In genomic region chr20:35117148-35117547, GRCh38 we compare ENCODE assay signal across 22 cellular contexts. TPM values are rescaled to one million over a fixed set of nuclear protein-coding genes. Genes with fewer than 3 reads are reported as not detected.
DNase-seq lines count a peak whose midpoint lies in the region; ATAC-seq, FAIRE-seq and TF ChIP-seq lines count a peak whose summit lies in the region.
"Had no signal": no experiment of that assay in that cellular context is flagged by ENCODE, and none has a peak within 500 bp of the region (broad histone marks: within the 10 kb centered on the region; RNA-seq: fewer than 3 reads in every experiment).

No MANE protein-coding gene starts in this region.

- peaks cover 15% of the 10 kb centered on the region for H3K36me3 Mint-ChIP-seq in activated naive CD4-positive, alpha-beta T cell treated with anti-CD3 and anti-CD28 coated beads for 36 hours (ENCODE audit: low read depth)
- peaks cover 48% of the 10 kb centered on the region for H3K36me3 Mint-ChIP-seq in activated naive CD4-positive, alpha-beta T cell treated with anti-CD3 and anti-CD28 coated beads, Interleukin-2, amount 10 ng/mL, durations not matched to agents 7 days and 5 days
- peaks cover 44% of the 10 kb centered on the region for H3K36me3 Mint-ChIP-seq in HFFc6 (ENCODE audit: low read depth)
- peaks cover 23% of the 10 kb centered on the region for H3K36me3 Mint-ChIP-seq in type B pancreatic cell

- H3K36me3 ChIP-seq in skeletal muscle tissue (ENCODE audit: control insufficient read depth in 3 of 3, insufficient read depth in 3 of 3, low read length in 3 of 3) (peaks cover 22 to 37% (median 24%) of the 10 kb centered on the region in 3 donors), pancreas (peaks cover 8 to 60% (median 27%) of the 10 kb centered on the region in 3 donors)

- no peak for DNase-seq in activated naive CD4-positive, alpha-beta T cell treated with anti-CD3 and anti-CD28 coated beads for 36 hours
- DNase-seq in activated naive CD4-positive, alpha-beta T cell treated with anti-CD3 and anti-CD28 coated beads, Interleukin-2, amount 10 ng/mL, durations not matched to agents 7 days and 5 days: no peak
- DNase-seq in HFFc6 (peak; percentile 15), coronary artery (ENCODE audit: low spot score) (no peak), type B pancreatic cell (ENCODE audit: extremely low spot score, unreplicated experiment) (no peak), pancreas (no peak), H54 (ENCODE audit: insufficient read length, low spot score) (no peak)
- DNase-seq: ACHN; activated CD4-positive, alpha-beta T cell treated with anti-CD3 and anti-CD28 coated beads for 48 hours; activated T-cell treated with anti-CD3 and anti-CD28 coated beads, Interleukin-2, amount 50 U/mL, for 4 hours; amygdala; CD8-positive, alpha-beta memory T cell; colonic mucosa; Karpas-422; NCI-H1436 treated with DMSO at 0.1 percent for 48 hours; NCI-H2171 treated with DMSO at 0.1 percent for 48 hours; nephron progenitor cell; PC-9; stimulated activated naive CD8-positive, alpha-beta T cell treated with anti-CD3 and anti-CD28 coated beads, Interleukin-15, Interleukin-2, amounts not matched to agents 100 U/mL and 50 U/mL, for 24 hours; T1000 had no signal

- H3K27ac Mint-ChIP-seq in activated naive CD4-positive, alpha-beta T cell treated with anti-CD3 and anti-CD28 coated beads for 36 hours: peak overlapping the region; percentile 15
- no peak overlapping the region for H3K27ac Mint-ChIP-seq in activated naive CD4-positive, alpha-beta T cell treated with anti-CD3 and anti-CD28 coated beads, Interleukin-2, amount 10 ng/mL, durations not matched to agents 7 days and 5 days
- H3K27ac Mint-ChIP-seq in HFFc6 (peak overlapping the region; percentile 74), type B pancreatic cell (no peak overlapping the region)
- H3K27ac Mint-ChIP-seq: nephron progenitor cell had no signal

- TF ChIP-seq POLR2A in H54 (IDR thresholded peaks at IDR 0.05; ENCODE audit: low read depth, low read length): no peak

- H3K9ac ChIP-seq in skeletal muscle tissue (ENCODE audit: low read depth in 1 of 3, low read length in 3 of 3): no peak overlapping the region

- no peak for ATAC-seq in pancreas
- ATAC-seq: activated T-cell treated with anti-CD3 and anti-CD28 coated beads, Interleukin-2, amount 50 U/mL, for 4 hours; stimulated activated naive CD8-positive, alpha-beta T cell treated with anti-CD3 and anti-CD28 coated beads, Interleukin-15, Interleukin-2, amounts not matched to agents 100 U/mL and 50 U/mL, for 24 hours had no signal

- no peaks in the 10 kb centered on the region for H3K27me3 ChIP-seq in skeletal muscle tissue (ENCODE audit: control insufficient read depth in 3 of 3, insufficient read depth in 3 of 3, low read length in 3 of 3)
- H3K27me3 ChIP-seq in pancreas: no peaks in the 10 kb centered on the region
- H3K27me3 ChIP-seq: colonic mucosa had no signal

- no peaks in the 10 kb centered on the region for H3K27me3 Mint-ChIP-seq in activated naive CD4-positive, alpha-beta T cell treated with anti-CD3 and anti-CD28 coated beads for 36 hours (ENCODE audit: low read depth)
- H3K27me3 Mint-ChIP-seq in activated naive CD4-positive, alpha-beta T cell treated with anti-CD3 and anti-CD28 coated beads, Interleukin-2, amount 10 ng/mL, durations not matched to agents 7 days and 5 days: no peaks in the 10 kb centered on the region
- H3K27me3 Mint-ChIP-seq in HFFc6 (ENCODE audit: insufficient read depth): peaks cover 3% of the 10 kb centered on the region
- H3K27me3 Mint-ChIP-seq in type B pancreatic cell: no peaks in the 10 kb centered on the region
- H3K27me3 Mint-ChIP-seq: CD8-positive, alpha-beta memory T cell had no signal

- H3K27ac ChIP-seq in coronary artery (peak overlapping the region; percentile 8 to 74), skeletal muscle tissue (ENCODE audit: low read depth, low read length) (peak overlapping the region; percentile 51), pancreas (no peak overlapping the region)
- H3K27ac ChIP-seq: colonic mucosa, PC-9, SK-N-MC had no signal

- intact Hi-C loops in activated naive CD4-positive, alpha-beta T cell treated with anti-CD3 and anti-CD28 coated beads for 36 hours (cut with micrococcal nuclease): no loop called here
- intact Hi-C loops in pancreas (cut with DNase I): no loop called here

- H3K4me1 ChIP-seq in skeletal muscle tissue (ENCODE audit: control insufficient read depth in 3 of 3, insufficient read depth in 3 of 3, low read length in 3 of 3): no peaks in the 10 kb centered on the region
- no peaks in the 10 kb centered on the region for H3K4me1 ChIP-seq in pancreas
- H3K4me1 ChIP-seq: colonic mucosa had no signal

- FAIRE-seq in pancreas (lab: Jason Lieb, UNC): no peak
- no peak for FAIRE-seq in H54 (lab: Jason Lieb, UNC)

- TF ChIP-seq CTCF in HFFc6 (IDR thresholded peaks at IDR 0.05) (no peak), coronary artery (IDR thresholded peaks at IDR 0.05) (no peak), type B pancreatic cell (conservative IDR thresholded peaks at IDR 0.05) (no peak), pancreas (IDR thresholded peaks at IDR 0.05) (no peak)

- no peak overlapping the region for H3K4me3 Mint-ChIP-seq in activated naive CD4-positive, alpha-beta T cell treated with anti-CD3 and anti-CD28 coated beads for 36 hours
- no peak overlapping the region for H3K4me3 Mint-ChIP-seq in activated naive CD4-positive, alpha-beta T cell treated with anti-CD3 and anti-CD28 coated beads, Interleukin-2, amount 10 ng/mL, durations not matched to agents 7 days and 5 days
- H3K4me3 Mint-ChIP-seq in HFFc6 (no peak overlapping the region), type B pancreatic cell (no peak overlapping the region)
- H3K4me3 Mint-ChIP-seq: activated T-cell treated with anti-CD3 and anti-CD28 coated beads, Interleukin-2, amount 50 U/mL, for 4 hours; CD8-positive, alpha-beta memory T cell; nephron progenitor cell had no signal

- no peaks in the 10 kb centered on the region for H3K9me3 Mint-ChIP-seq in activated naive CD4-positive, alpha-beta T cell treated with anti-CD3 and anti-CD28 coated beads for 36 hours
- H3K9me3 Mint-ChIP-seq in activated naive CD4-positive, alpha-beta T cell treated with anti-CD3 and anti-CD28 coated beads, Interleukin-2, amount 10 ng/mL, durations not matched to agents 7 days and 5 days: no peaks in the 10 kb centered on the region
- H3K9me3 Mint-ChIP-seq in HFFc6: no peaks in the 10 kb centered on the region
- H3K9me3 Mint-ChIP-seq in type B pancreatic cell: no peaks in the 10 kb centered on the region
- H3K9me3 Mint-ChIP-seq: activated T-cell treated with anti-CD3 and anti-CD28 coated beads, Interleukin-2, amount 50 U/mL, for 4 hours; CD8-positive, alpha-beta memory T cell; nephron progenitor cell had no signal

- CTCF ChIA-PET in activated naive CD4-positive, alpha-beta T cell treated with anti-CD3 and anti-CD28 coated beads for 36 hours (lab: Charles Lee): interaction anchor here (0.5 to 2.2 kb wide), 3 partner anchors 9 to 21 kb away, joined by 4 to 6 read pairs (median 4); no protein-coding TSS in a partner anchor
- CTCF ChIA-PET in activated naive CD4-positive, alpha-beta T cell treated with anti-CD3 and anti-CD28 coated beads, Interleukin-2, amount 10 ng/mL, durations not matched to agents 7 days and 5 days (lab: Charles Lee): interaction anchor here (1.3 kb wide), 1 partner anchor 21 kb away, joined by 7 read pairs; no protein-coding TSS in a partner anchor

- H3K9me3 ChIP-seq in skeletal muscle tissue (ENCODE audit: control insufficient read depth in 3 of 3, low read length in 3 of 3): no peaks in the 10 kb centered on the region
- H3K9me3 ChIP-seq in pancreas: no peaks in the 10 kb centered on the region
- H3K9me3 ChIP-seq: colonic mucosa had no signal

- peaks cover 2% of the 10 kb centered on the region for H3K4me1 Mint-ChIP-seq in activated naive CD4-positive, alpha-beta T cell treated with anti-CD3 and anti-CD28 coated beads for 36 hours (ENCODE audit: low read depth)
- H3K4me1 Mint-ChIP-seq in activated naive CD4-positive, alpha-beta T cell treated with anti-CD3 and anti-CD28 coated beads, Interleukin-2, amount 10 ng/mL, durations not matched to agents 7 days and 5 days: no peaks in the 10 kb centered on the region
- H3K4me1 Mint-ChIP-seq in HFFc6 (ENCODE audit: low read depth): peaks cover 59% of the 10 kb centered on the region
- no peaks in the 10 kb centered on the region for H3K4me1 Mint-ChIP-seq in type B pancreatic cell (ENCODE audit: unreplicated experiment)
- H3K4me1 Mint-ChIP-seq: CD8-positive, alpha-beta memory T cell; nephron progenitor cell had no signal

- 88 to 100% methylated on average over 1 of the region's 1 CpG for WGBS in pancreas, 2 donors

- H3K4me3 ChIP-seq in coronary artery: no peak overlapping the region
- no peak overlapping the region for H3K4me3 ChIP-seq in skeletal muscle tissue (ENCODE audit: low read length in 3 of 3)
- H3K4me3 ChIP-seq in pancreas: no peak overlapping the region
- H3K4me3 ChIP-seq: colonic mucosa, PC-9, SK-N-MC had no signal

RNA-seq across cellular contexts. Expression of gene TRPC4AP, which starts 24.5 kb away (rescaled TPM):
- total RNA-seq in activated naive CD4-positive, alpha-beta T cell treated with anti-CD3 and anti-CD28 coated beads for 36 hours: 10 to 100 TPM; 49.6 to 51.7 TPM
- total RNA-seq in HFFc6 (2021; fragmentation: NEBNext Ultra II Directional; extraction: Animal tissue kit (Norgen Biotek cat#: 25700)): 10 to 100 TPM; 70.7 to 89.8 (median 81.6) TPM
- 49.6 TPM for total RNA-seq in skeletal muscle tissue
- total RNA-seq in type B pancreatic cell (ENCODE audit: low replicate concordance): 102 TPM in 2 replicates
- 10 to 100 TPM; 30.7 to 40.7 (median 33.2) TPM for total RNA-seq in pancreas
- polyA plus RNA-seq in pancreas: 10 to 100 TPM; 42.4 to 43.1 TPM

RNA-seq across cellular contexts. Expression of gene EDEM2, which starts 30.0 kb away (rescaled TPM):
- 10 to 100 TPM; 15.5 to 15.8 TPM for total RNA-seq in activated naive CD4-positive, alpha-beta T cell treated with anti-CD3 and anti-CD28 coated beads for 36 hours
- total RNA-seq in HFFc6 (2021; fragmentation: NEBNext Ultra II Directional; extraction: Animal tissue kit (Norgen Biotek cat#: 25700)): 10 to 100 TPM; 29.5 to 33.3 (median 32.0) TPM
- total RNA-seq in skeletal muscle tissue (7.8 TPM), type B pancreatic cell (ENCODE audit: low replicate concordance) (27.3 and 33.1 TPM in 2 replicates), pancreas (10 to 100 TPM; 12.6 to 31.5 (median 17.4) TPM)
- 10 to 100 TPM; 12.5 to 22.7 TPM for polyA plus RNA-seq in pancreas

RNA-seq across cellular contexts. Expression of gene PROCR, which starts 54.7 kb away (rescaled TPM):
- total RNA-seq in activated naive CD4-positive, alpha-beta T cell treated with anti-CD3 and anti-CD28 coated beads for 36 hours: 1 to 10 TPM; 1.5 to 1.7 TPM
- total RNA-seq in HFFc6 (2021; fragmentation: NEBNext Ultra II Directional; extraction: Animal tissue kit (Norgen Biotek cat#: 25700)): 10 to 100 TPM; 21.0 to 29.6 (median 23.4) TPM
- total RNA-seq in skeletal muscle tissue (50.6 TPM), type B pancreatic cell (ENCODE audit: low replicate concordance) (0.76 and 5.8 TPM in 2 replicates), pancreas (10 to 100 TPM in 4 of 6 donors, 1 to 10 TPM in 2; 3.2 to 16.1 (median 10.8) TPM)
- polyA plus RNA-seq in pancreas: 10 to 100 TPM in 1 of 2 donors, 1 to 10 TPM in 1; 9.6 to 16.8 TPM

Comparison
In these comparisons a context has a peak if more than half of its experiments do, and no peak if none do; other contexts are left out.
1. H3K27ac Mint-ChIP-seq: peak in activated naive CD4-positive, alpha-beta T cell treated with anti-CD3 and anti-CD28 coated beads for 36 hours (single experiment) and HFFc6 (single experiment); none in activated naive CD4-positive, alpha-beta T cell treated with anti-CD3 and anti-CD28 coated beads, Interleukin-2, amount 10 ng/mL, durations not matched to agents 7 days and 5 days (single experiment) and type B pancreatic cell (single experiment).
2. H3K27ac ChIP-seq: peak in coronary artery (2 of 2) and skeletal muscle tissue (single experiment); none in pancreas (0 of 4).